In the genomic region with DNA sequence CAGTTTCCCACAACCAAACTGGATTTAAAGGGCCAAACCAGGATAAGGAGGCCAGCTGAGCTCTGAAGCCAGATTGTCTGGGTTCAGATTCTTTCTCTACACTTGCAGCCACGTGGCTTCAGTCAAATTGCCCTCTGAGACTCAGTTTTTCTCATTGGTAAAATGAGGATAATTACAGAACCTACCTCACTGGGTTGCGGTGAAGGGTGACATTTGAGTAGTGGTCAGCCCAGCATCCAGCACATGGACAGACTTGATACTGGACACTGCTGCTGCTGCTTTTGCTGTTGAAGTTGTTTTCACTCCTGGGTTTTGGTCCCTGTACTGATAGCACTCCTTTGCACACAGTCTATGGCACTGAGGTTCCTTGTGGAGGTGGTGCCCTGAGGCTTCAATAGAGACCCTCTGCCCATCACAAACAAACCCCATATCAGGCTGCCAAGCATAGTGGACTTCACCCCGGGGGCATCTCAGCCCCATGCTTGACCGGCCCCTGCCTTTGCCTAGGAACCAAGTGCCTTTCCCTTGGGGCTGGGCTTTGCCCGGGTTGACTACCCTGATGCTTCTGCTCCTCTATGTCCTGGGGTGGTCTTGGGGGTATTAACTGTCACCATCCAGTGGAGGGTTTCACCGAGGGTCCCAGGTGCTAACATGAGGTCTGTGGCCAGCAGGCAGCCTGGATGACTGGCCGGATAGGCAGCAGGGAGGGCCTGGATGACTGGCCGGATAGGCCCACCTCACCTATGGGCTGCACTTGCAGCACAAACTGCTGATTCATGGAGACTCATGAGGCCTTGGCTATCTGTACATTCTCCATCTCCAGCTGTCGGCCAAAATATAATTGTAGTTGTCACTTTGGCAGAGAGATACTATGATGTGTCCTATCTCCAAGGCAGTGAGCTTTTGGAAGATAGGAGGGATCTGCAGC, we compare ENCODE assay signal across 1 cellular context.
TF ChIP-seq lines count a peak whose summit lies in the region.

No MANE protein-coding gene starts in this region.

TF ChIP-seq in HepG2, 621 proteins besides CTCF, POLR2A, EP300 and RAD21:
- TF ChIP-seq TAF1 (CRISPR knock-in tag; IDR thresholded peaks at IDR 0.05) (0 out of 2 replicates have a peak, but pooled peaks have one; percentile 14), MXI1 (IDR thresholded peaks at IDR 0.05; ENCODE audit: borderline replicate concordance, low read depth, low read length) (0 out of 3 replicates have a peak, but pooled peaks have one; percentile 5), AGO1 (IDR thresholded peaks at IDR 0.05; ENCODE audit: low read depth, low read length, poor library complexity, severe bottlenecking) (no peak), ZNF296 (CRISPR knock-in tag; conservative IDR thresholded peaks at IDR 0.05) (no peak), FOXO4 (CRISPR knock-in tag; conservative IDR thresholded peaks at IDR 0.05) (0 out of 2 replicates have a peak, but pooled peaks have one; percentile 51), MNT (IDR thresholded peaks at IDR 0.05) (0 out of 2 replicates have a peak, but pooled peaks have one; percentile 4), JDP2 (CRISPR knock-in tag; IDR thresholded peaks at IDR 0.05; ENCODE audit: borderline replicate concordance) (no peak), MAFK (conservative IDR thresholded peaks at IDR 0.05 in 1 of 2, IDR thresholded peaks at IDR 0.05 in 1 of 2; ENCODE audit: low read length in 2 of 2) (peak; percentile 72 to 84; a peak in 3 of 4 replicates), NFE2 (CRISPR knock-in tag; IDR thresholded peaks at IDR 0.05) (peak; percentile 46; the same call in 1 of the 2 replicates), POLR2G (IDR thresholded peaks at IDR 0.05; ENCODE audit: low read depth, low read length) (peak; percentile 47; the same call in 1 of the 2 replicates), MAFF (IDR thresholded peaks at IDR 0.05; ENCODE audit: low read depth, low read length) (peak; percentile 48), CSRNP1 (CRISPR knock-in tag; IDR thresholded peaks at IDR 0.05) (0 out of 2 replicates have a peak, but pooled peaks have one; percentile 32), MXD4 (CRISPR knock-in tag; IDR thresholded peaks at IDR 0.05) (peak; percentile 4; the same call in 1 of the 2 replicates), NFE2L2 (IDR thresholded peaks at IDR 0.05; ENCODE audit: low read length) (peak; percentile 66), PHF8 (CRISPR knock-in tag; IDR thresholded peaks at IDR 0.05) (0 out of 2 replicates have a peak, but pooled peaks have one; percentile 18), ZFX (CRISPR knock-in tag; IDR thresholded peaks at IDR 0.05; ENCODE audit: low read depth) (peak; percentile 45), SOX6 (IDR thresholded peaks at IDR 0.05) (no peak), SOX6 (CRISPR knock-in tag; IDR thresholded peaks at IDR 0.05) (0 out of 2 replicates have a peak, but pooled peaks have one; percentile 3), MAFG (CRISPR knock-in tag; IDR thresholded peaks at IDR 0.05) (0 out of 2 replicates have a peak, but pooled peaks have one; percentile 54), ATF1 (CRISPR knock-in tag; IDR thresholded peaks at IDR 0.05) (0 out of 2 replicates have a peak, but pooled peaks have one; percentile 10), HMG20A (CRISPR knock-in tag; IDR thresholded peaks at IDR 0.05; ENCODE audit: borderline replicate concordance) (0 out of 2 replicates have a peak, but pooled peaks have one; percentile 8), ZFP91 (CRISPR knock-in tag; IDR thresholded peaks at IDR 0.05; ENCODE audit: borderline replicate concordance) (peak; percentile 40), ZNF543 (CRISPR knock-in tag; IDR thresholded peaks at IDR 0.05) (0 out of 2 replicates have a peak, but pooled peaks have one; percentile 21), POLR2AphosphoS5 (IDR thresholded peaks at IDR 0.05; ENCODE audit: low read depth, low read length) (peak; percentile 83), THAP7 (CRISPR knock-in tag; IDR thresholded peaks at IDR 0.05) (peak; percentile 52; the same call in 1 of the 2 replicates), ZNF816 (CRISPR knock-in tag; IDR thresholded peaks at IDR 0.05; ENCODE audit: borderline replicate concordance) (no peak), ZNF788 (CRISPR knock-in tag; IDR thresholded peaks at IDR 0.05; ENCODE audit: borderline replicate concordance) (peak; percentile 58; the same call in 1 of the 2 replicates), ZNF619 (CRISPR knock-in tag; IDR thresholded peaks at IDR 0.05) (no peak), ZSCAN31 (CRISPR knock-in tag; IDR thresholded peaks at IDR 0.05; ENCODE audit: low read depth) (0 out of 2 replicates have a peak, but pooled peaks have one; percentile 23)
- TF ChIP-seq, protein P1, sequence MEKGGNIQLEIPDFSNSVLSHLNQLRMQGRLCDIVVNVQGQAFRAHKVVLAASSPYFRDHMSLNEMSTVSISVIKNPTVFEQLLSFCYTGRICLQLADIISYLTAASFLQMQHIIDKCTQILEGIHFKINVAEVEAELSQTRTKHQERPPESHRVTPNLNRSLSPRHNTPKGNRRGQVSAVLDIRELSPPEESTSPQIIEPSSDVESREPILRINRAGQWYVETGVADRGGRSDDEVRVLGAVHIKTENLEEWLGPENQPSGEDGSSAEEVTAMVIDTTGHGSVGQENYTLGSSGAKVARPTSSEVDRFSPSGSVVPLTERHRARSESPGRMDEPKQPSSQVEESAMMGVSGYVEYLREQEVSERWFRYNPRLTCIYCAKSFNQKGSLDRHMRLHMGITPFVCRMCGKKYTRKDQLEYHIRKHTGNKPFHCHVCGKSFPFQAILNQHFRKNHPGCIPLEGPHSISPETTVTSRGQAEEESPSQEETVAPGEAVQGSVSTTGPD (CRISPR knock-in tag; IDR thresholded peaks at IDR 0.05), result no peak
- TF ChIP-seq, protein P2, sequence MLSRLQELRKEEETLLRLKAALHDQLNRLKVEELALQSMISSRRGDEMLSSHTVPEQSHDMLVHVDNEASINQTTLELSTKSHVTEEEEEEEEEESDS (CRISPR knock-in tag; IDR thresholded peaks at IDR 0.05; ENCODE audit: borderline replicate concordance), result peak; percentile 32
- TF ChIP-seq, protein P3, sequence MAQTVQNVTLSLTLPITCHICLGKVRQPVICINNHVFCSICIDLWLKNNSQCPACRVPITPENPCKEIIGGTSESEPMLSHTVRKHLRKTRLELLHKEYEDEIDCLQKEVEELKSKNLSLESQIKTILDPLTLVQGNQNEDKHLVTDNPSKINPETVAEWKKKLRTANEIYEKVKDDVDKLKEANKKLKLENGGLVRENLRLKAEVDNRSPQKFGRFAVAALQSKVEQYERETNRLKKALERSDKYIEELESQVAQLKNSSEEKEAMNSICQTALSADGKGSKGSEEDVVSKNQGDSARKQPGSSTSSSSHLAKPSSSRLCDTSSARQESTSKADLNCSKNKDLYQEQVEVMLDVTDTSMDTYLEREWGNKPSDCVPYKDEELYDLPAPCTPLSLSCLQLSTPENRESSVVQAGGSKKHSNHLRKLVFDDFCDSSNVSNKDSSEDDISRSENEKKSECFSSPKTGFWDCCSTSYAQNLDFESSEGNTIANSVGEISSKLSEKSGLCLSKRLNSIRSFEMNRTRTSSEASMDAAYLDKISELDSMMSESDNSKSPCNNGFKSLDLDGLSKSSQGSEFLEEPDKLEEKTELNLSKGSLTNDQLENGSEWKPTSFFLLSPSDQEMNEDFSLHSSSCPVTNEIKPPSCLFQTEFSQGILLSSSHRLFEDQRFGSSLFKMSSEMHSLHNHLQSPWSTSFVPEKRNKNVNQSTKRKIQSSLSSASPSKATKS (CRISPR knock-in tag; IDR thresholded peaks at IDR 0.05), result no peak
- TF ChIP-seq, protein P4, sequence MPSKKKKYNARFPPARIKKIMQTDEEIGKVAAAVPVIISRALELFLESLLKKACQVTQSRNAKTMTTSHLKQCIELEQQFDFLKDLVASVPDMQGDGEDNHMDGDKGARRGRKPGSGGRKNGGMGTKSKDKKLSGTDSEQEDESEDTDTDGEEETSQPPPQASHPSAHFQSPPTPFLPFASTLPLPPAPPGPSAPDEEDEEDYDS (CRISPR knock-in tag; IDR thresholded peaks at IDR 0.05), result no peak
